In genomic region chr4:99947190-99947578, GRCh38 we compare ENCODE assay signal across 8 cellular contexts. TPM values are rescaled to one million over a fixed set of nuclear protein-coding genes. Genes with fewer than 3 reads are reported as not detected.
DNase-seq lines count a peak whose midpoint lies in the region; ATAC-seq and TF ChIP-seq lines count a peak whose summit lies in the region.

No MANE protein-coding gene starts in this region.

- peak overlapping the region in 4 of 5 experiments; percentile 93 to 96 (median 95) for H3K27ac Mint-ChIP-seq in brain

- no peak for DNase-seq in left ventricle myocardium inferior
- no peak for DNase-seq in Right ventricle myocardium inferior (ENCODE audit: missing footprints)
- DNase-seq in lower lobe of right lung = no peak
- DNase-seq in upper lobe of right lung = no peak
- no peak for DNase-seq in DMS79 treated with DMSO at 0.1 percent for 48 hours (lab: John Stamatoyannopoulos, UW)

- H3K36me3 Mint-ChIP-seq in brain = peaks cover 43% of the 10 kb centered on the region

- peak overlapping the region in 1 of 5 experiments; percentile 89 for H3K4me3 Mint-ChIP-seq in brain

- intact Hi-C loops in left ventricle myocardium inferior (cut with micrococcal nuclease) (no loop called here), Right ventricle myocardium inferior (cut with DNase I) (loop anchor here (5.0 kb wide), 1 partner anchor 125 kb away; no protein-coding TSS in a partner anchor), lower lobe of right lung (cut with DNase I) (loop anchor here (10.0 kb wide), 2 partner anchors 52 to 382 kb away; partner anchors contain the start of genes LAMTOR3 and TRMT10A), upper lobe of right lung (cut with DNase I) (no loop called here)

- H3K4me3 ChIP-seq in left ventricle myocardium inferior (peak overlapping the region; percentile 95), lower lobe of right lung (peak overlapping the region; percentile 98), upper lobe of right lung (peak overlapping the region; percentile 99)

- peaks cover 0 to 8% (median 4%) of the 10 kb centered on the region in 5 experiments for H3K9me3 Mint-ChIP-seq in brain

- peaks cover 89% of the 10 kb centered on the region for H3K4me1 ChIP-seq in left ventricle myocardium inferior
- H3K4me1 ChIP-seq in lower lobe of right lung = peaks cover 59% of the 10 kb centered on the region
- H3K4me1 ChIP-seq in upper lobe of right lung = peaks cover 45% of the 10 kb centered on the region

- H3K27ac ChIP-seq in left ventricle myocardium inferior (replicated peaks) = peak overlapping the region; percentile 96
- H3K27ac ChIP-seq in lower lobe of right lung = peak overlapping the region; percentile 93
- peak overlapping the region; percentile 91 for H3K27ac ChIP-seq in upper lobe of right lung

- peaks cover 9% of the 10 kb centered on the region for H3K27me3 Mint-ChIP-seq in brain

- ATAC-seq in Right ventricle myocardium inferior (no peak), lower lobe of right lung (no peak), upper lobe of right lung (no peak), HG03565 (IDR thresholded peaks at IDR 0.05; ENCODE audit: unreplicated experiment) (no peak), HG02981 (IDR thresholded peaks at IDR 0.05; ENCODE audit: unreplicated experiment) (no peak)

- peaks cover 11% of the 10 kb centered on the region for H3K36me3 ChIP-seq in left ventricle myocardium inferior
- H3K36me3 ChIP-seq in lower lobe of right lung = peaks cover 6% of the 10 kb centered on the region
- H3K36me3 ChIP-seq in upper lobe of right lung = peaks cover 7% of the 10 kb centered on the region

- TF ChIP-seq CTCF in left ventricle myocardium inferior (IDR thresholded peaks at IDR 0.05; ENCODE audit: borderline replicate concordance) = no peak
- TF ChIP-seq CTCF in brain (conservative IDR thresholded peaks at IDR 0.05) = no peak
- TF ChIP-seq CTCF in lower lobe of right lung (IDR thresholded peaks at IDR 0.05) = no peak
- no peak for TF ChIP-seq CTCF in upper lobe of right lung (IDR thresholded peaks at IDR 0.05)

- H3K4me1 Mint-ChIP-seq in brain = peaks cover 38% of the 10 kb centered on the region

- no peaks in the 10 kb centered on the region for H3K9me3 ChIP-seq in left ventricle myocardium inferior (replicated peaks)
- H3K9me3 ChIP-seq in lower lobe of right lung = no peaks in the 10 kb centered on the region
- no peaks in the 10 kb centered on the region for H3K9me3 ChIP-seq in upper lobe of right lung

- H3K27me3 ChIP-seq in left ventricle myocardium inferior (ENCODE audit: low read depth) = no peaks in the 10 kb centered on the region
- no peaks in the 10 kb centered on the region for H3K27me3 ChIP-seq in lower lobe of right lung (ENCODE audit: low read depth)
- no peaks in the 10 kb centered on the region for H3K27me3 ChIP-seq in upper lobe of right lung

RNA-seq across cellular contexts. Expression of gene DNAJB14, which starts 0.8 kb away (rescaled TPM):
- total RNA-seq in left ventricle myocardium inferior (16.4 TPM), Right ventricle myocardium inferior (20.3 TPM), lower lobe of right lung (60.3 TPM), upper lobe of right lung (61.7 TPM)
- polyA plus RNA-seq in brain (ENCODE audit: insufficient read depth, low read depth, low replicate concordance) = 2.1 TPM

RNA-seq across cellular contexts. Expression of gene H2AZ1, which starts 2.9 kb away (rescaled TPM):
- total RNA-seq in left ventricle myocardium inferior (60.7 TPM), Right ventricle myocardium inferior (83.7 TPM), lower lobe of right lung (143 TPM), upper lobe of right lung (132 TPM)
- 358 TPM for polyA plus RNA-seq in brain (ENCODE audit: insufficient read depth, low read depth, low replicate concordance)

RNA-seq across cellular contexts. Expression of gene LAMTOR3, which starts 53.0 kb away (rescaled TPM):
- total RNA-seq in left ventricle myocardium inferior = 38.5 TPM
- total RNA-seq in Right ventricle myocardium inferior = 36.3 TPM
- polyA plus RNA-seq in brain (ENCODE audit: insufficient read depth, low read depth, low replicate concordance) = 14.2 TPM
- total RNA-seq in lower lobe of right lung = 47.7 TPM
- 43.5 TPM for total RNA-seq in upper lobe of right lung

Comparison
In these comparisons a context has a peak if more than half of its experiments do, and no peak if none do; other contexts are left out.
1. intact Hi-C loops: an anchor here in Right ventricle myocardium inferior (5.0 kb wide) and lower lobe of right lung (10.0 kb wide); none called in left ventricle myocardium inferior and upper lobe of right lung.